Comparison of ENCODE assay signal across 4 cellular contexts in genomic region chr19:47386582-47386981, GRCh38. TPM values are rescaled to one million over a fixed set of nuclear protein-coding genes. Genes with fewer than 3 reads are reported as not detected.
"Had no signal": no experiment of that assay in that cellular context is flagged by ENCODE, and none has a peak within 500 bp of the region (broad histone marks: within the 10 kb centered on the region; RNA-seq: fewer than 3 reads in every experiment).

No MANE protein-coding gene starts in this region.

RNA-seq across cellular contexts. Expression of gene MEIS3, which starts 32.7 kb away (rescaled TPM):
- total RNA-seq: naive thymus-derived CD8-positive, alpha-beta T cell; natural killer cell treated with Interleukin-12 subunit alpha and Interleukin-12 subunit beta and Interleukin-15 and Interleukin-18, amount 100 ng/mL, for 72 hours had no signal
- polyA plus RNA-seq: naive thymus-derived CD8-positive, alpha-beta T cell had no signal

RNA-seq across cellular contexts. Expression of gene C5AR2, which starts 54.6 kb away (rescaled TPM):
- total RNA-seq: neural crest cell, progenitor cell of endocrine pancreas had no signal
- polyA plus RNA-seq: naive thymus-derived CD8-positive, alpha-beta T cell had no signal
